20 cellular contexts compared by ENCODE assay signal in the genomic region with DNA sequence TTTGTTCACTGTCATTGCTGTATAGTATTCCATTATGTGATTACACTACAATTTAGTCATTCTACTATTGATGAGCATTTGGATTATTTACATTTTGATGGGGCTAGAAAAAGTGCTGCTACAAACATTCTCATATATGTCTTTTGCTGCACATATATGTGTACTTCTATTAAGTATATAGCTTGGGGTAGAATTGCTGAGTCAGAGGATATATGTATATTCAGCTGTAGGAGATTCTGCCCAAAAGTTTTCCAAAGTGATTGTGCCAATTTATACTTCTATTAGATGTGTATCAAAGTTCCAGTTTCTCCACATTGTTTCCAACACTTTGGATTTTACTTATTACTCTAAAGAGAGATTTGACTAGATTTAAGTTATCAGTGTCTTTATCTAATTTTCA.
A peak's percentile ranks its signal among the peaks of the same experiment; 100 is the strongest.
DNase-seq lines count a peak whose midpoint lies in the region; ATAC-seq, FAIRE-seq and TF ChIP-seq lines count a peak whose summit lies in the region.
"Had no signal": no experiment of that assay in that cellular context is flagged by ENCODE, and none has a peak within 500 bp of the region (broad histone marks: within the 10 kb centered on the region; RNA-seq: fewer than 3 reads in every experiment).

No MANE protein-coding gene starts in this region.

- DNase-seq in A549 (ENCODE audit: low read depth in 1 of 2, low spot score in 1 of 2): no peak
- no peak for DNase-seq in RWPE2 (ENCODE audit: low spot score)
- DNase-seq in HepG2 (ENCODE audit: low spot score): no peak
- DNase-seq in head of caudate nucleus: no peak
- DNase-seq in T1000 (lab: John Stamatoyannopoulos, UW): no peak
- DNase-seq: C1 segment of cervical spinal cord; Calu3; CD4-positive, alpha-beta memory T cell; COR-L47; DND-41; GOT3; HFFc6 had no signal

- no peak overlapping the region for H3K9ac ChIP-seq in HepG2 (ENCODE audit: insufficient read depth, low read depth, low read length)
- H3K9ac ChIP-seq in subcutaneous abdominal adipose tissue (ENCODE audit: low read length in 5 of 5): no peak overlapping the region

- POLR2A ChIA-PET in A549 (lab: Yijun Ruan, JAX): no interaction called here
- POLR2A ChIA-PET in HepG2 (lab: Yijun Ruan, JAX): interaction anchor here (1.7 kb wide), 1 partner anchor 101 kb away, joined by 17 read pairs; a partner anchor contains a TSS

- TF ChIP-seq RAD21 in A549 (conservative IDR thresholded peaks at IDR 0.05 in 1 of 2, IDR thresholded peaks at IDR 0.05 in 1 of 2): no peak
- no peak for TF ChIP-seq RAD21 in HepG2 (CRISPR knock-in tag; IDR thresholded peaks at IDR 0.05)

- no peaks in the 10 kb centered on the region for H4K20me1 ChIP-seq in HepG2 (ENCODE audit: insufficient read depth, low read length)

- no peak overlapping the region for H2AFZ ChIP-seq in HepG2 (ENCODE audit: low read length)

- in situ Hi-C loops in HepG2 (cut with HindIII; ENCODE audit: extremely low pct_ligation_motif_present, low pct_unique_long_range_greater_than_20kb): no loop called here

- no peaks in the 10 kb centered on the region for H3K79me2 ChIP-seq in HepG2 (ENCODE audit: insufficient read depth, low read length)

- no peak for TF ChIP-seq POLR2A in A549 (IDR thresholded peaks at IDR 0.05; ENCODE audit: low read length)
- no peak for TF ChIP-seq POLR2A in HepG2 (IDR thresholded peaks at IDR 0.05; ENCODE audit: insufficient read depth in 1 of 2, low read depth in 2 of 2, low read length in 2 of 2)

- H3K36me3 ChIP-seq in RWPE2 (ENCODE audit: low read depth) (no peaks in the 10 kb centered on the region), HepG2 (replicated peaks in 1 of 2; ENCODE audit: control insufficient read depth in 1 of 2, insufficient read depth in 2 of 2, low read length in 2 of 2) (no peaks in the 10 kb centered on the region), subcutaneous abdominal adipose tissue (ENCODE audit: control insufficient read depth in 5 of 5, insufficient read depth in 5 of 5, low read length in 5 of 5) (peaks cover 0 to 3% (median 0%) of the 10 kb centered on the region in 5 donors)
- H3K36me3 ChIP-seq: HAP-1 had no signal

- BruUV-seq in HepG2 (replicated peaks; lab: Mats Ljungman, UMichigan): no TSS peak

- H3K27ac ChIP-seq in A549: no peak overlapping the region
- H3K27ac ChIP-seq in RWPE2 (ENCODE audit: poor library complexity, severe bottlenecking): peak overlapping the region; percentile 56
- H3K27ac ChIP-seq in HepG2 (ENCODE audit: extremely low read length, insufficient read depth, low read length): no peak overlapping the region
- peak overlapping the region; percentile 66 for H3K27ac ChIP-seq in subcutaneous abdominal adipose tissue (ENCODE audit: low read depth, low read length)
- H3K27ac ChIP-seq: 22Rv1 had no signal

- no peak for TF ChIP-seq CTCF in A549 (IDR thresholded peaks at IDR 0.05)
- TF ChIP-seq CTCF in RWPE2 (IDR thresholded peaks at IDR 0.05; ENCODE audit: poor library complexity, severe bottlenecking): no peak
- TF ChIP-seq CTCF in HepG2 (CRISPR knock-in tag; IDR thresholded peaks at IDR 0.05): no peak

- no peak for FAIRE-seq in A549 (lab: Jason Lieb, UNC)
- FAIRE-seq in HepG2 (lab: Jason Lieb, UNC): no peak
- FAIRE-seq: A204.1, G401.6, GM12892, H54 had no signal

- no peak overlapping the region for H3K4me3 ChIP-seq in A549
- no peak overlapping the region for H3K4me3 ChIP-seq in RWPE2 (ENCODE audit: severe bottlenecking)
- no peak overlapping the region for H3K4me3 ChIP-seq in HepG2 (replicated peaks in 1 of 3; ENCODE audit: insufficient read depth in 1 of 3, low read depth in 2 of 3, low read length in 3 of 3)
- H3K4me3 ChIP-seq in subcutaneous abdominal adipose tissue (ENCODE audit: low read depth in 1 of 5, low read length in 5 of 5): no peak overlapping the region
- H3K4me3 ChIP-seq: HAP-1 had no signal

- H3K4me1 ChIP-seq in A549: peaks cover 80% of the 10 kb centered on the region
- peaks cover 50% of the 10 kb centered on the region for H3K4me1 ChIP-seq in RWPE2 (ENCODE audit: insufficient read depth, poor library complexity, severe bottlenecking)
- H3K4me1 ChIP-seq in HepG2 (ENCODE audit: insufficient read depth, low read length): peaks cover 73% of the 10 kb centered on the region
- peaks cover 3 to 58% (median 35%) of the 10 kb centered on the region in 5 donors for H3K4me1 ChIP-seq in subcutaneous abdominal adipose tissue (ENCODE audit: control insufficient read depth in 5 of 5, insufficient read depth in 5 of 5, low read length in 5 of 5)
- H3K4me1 ChIP-seq: HAP-1 had no signal

- CTCF ChIA-PET in A549 (lab: Yijun Ruan, JAX): interaction anchor here (1.1 to 1.3 kb wide), 3 partner anchors 41 to 122 kb away, joined by 3 to 5 read pairs (median 3); no protein-coding TSS in a partner anchor
- CTCF ChIA-PET in HepG2 (lab: Yijun Ruan, JAX; ENCODE audit: low intra/inter-chr PET ratio, low total read pairs): no interaction called here

- no peaks in the 10 kb centered on the region for H3K27me3 ChIP-seq in RWPE2 (ENCODE audit: insufficient read depth, poor library complexity, severe bottlenecking)
- no peaks in the 10 kb centered on the region for H3K27me3 ChIP-seq in HepG2 (ENCODE audit: control insufficient read depth in 1 of 2, insufficient read depth in 2 of 2, low read length in 2 of 2)
- no peaks in the 10 kb centered on the region for H3K27me3 ChIP-seq in subcutaneous abdominal adipose tissue (ENCODE audit: control insufficient read depth in 5 of 5, insufficient read depth in 4 of 5, low read length in 5 of 5)

- TF ChIP-seq EP300 in A549 (IDR thresholded peaks at IDR 0.05): no peak
- no peak for TF ChIP-seq EP300 in HepG2 (IDR thresholded peaks at IDR 0.05; ENCODE audit: low read depth in 2 of 2, low read length in 2 of 2)
- no peak for TF ChIP-seq EP300 in HepG2 (CRISPR knock-in tag; IDR thresholded peaks at IDR 0.05; ENCODE audit: borderline replicate concordance)

- no peak for ATAC-seq in A549
- ATAC-seq in RWPE2 (ENCODE audit: low read depth): no peak
- ATAC-seq in HepG2: no peak
- ATAC-seq in GM18861 (IDR thresholded peaks at IDR 0.05; ENCODE audit: unreplicated experiment): no peak

- no peaks in the 10 kb centered on the region for H3K9me3 ChIP-seq in A549
- H3K9me3 ChIP-seq in RWPE2 (ENCODE audit: severe bottlenecking): no peaks in the 10 kb centered on the region
- H3K9me3 ChIP-seq in HepG2 (ENCODE audit: low read length): no peaks in the 10 kb centered on the region
- H3K9me3 ChIP-seq in subcutaneous abdominal adipose tissue (ENCODE audit: control insufficient read depth in 5 of 5, low read length in 5 of 5): no peaks in the 10 kb centered on the region
- H3K9me3 ChIP-seq: HAP-1 had no signal

- H3K4me2 ChIP-seq in A549: no peak overlapping the region
- H3K4me2 ChIP-seq in HepG2 (ENCODE audit: low read depth, low read length): no peak overlapping the region

- intact Hi-C loops in HepG2 (cut with micrococcal nuclease; ENCODE audit: unreplicated experiment) (no loop called here), head of caudate nucleus (cut with DNase I) (no loop called here)

TF ChIP-seq in A549, 52 proteins besides CTCF, POLR2A, EP300 and RAD21:
- peak; percentile 89 for TF ChIP-seq MAFK (IDR thresholded peaks at IDR 0.05; ENCODE audit: partially characterized antibody)
- TF ChIP-seq NFE2L2 (conservative IDR thresholded peaks at IDR 0.05; ENCODE audit: low read length): 0 out of 2 replicates have a peak, but pooled peaks have one; percentile 6
- TF ChIP-seq JUNB (IDR thresholded peaks at IDR 0.05): no peak

TF ChIP-seq in HepG2, 621 proteins besides CTCF, POLR2A, EP300 and RAD21:
- no peak for TF ChIP-seq EHMT2 (IDR thresholded peaks at IDR 0.05; ENCODE audit: borderline replicate concordance, low read depth, low read length)
- TF ChIP-seq ADNP (CRISPR knock-in tag; IDR thresholded peaks at IDR 0.05): no peak
- TF ChIP-seq KLF16 (CRISPR knock-in tag; IDR thresholded peaks at IDR 0.05): no peak
- no peak for TF ChIP-seq ETV6 (CRISPR knock-in tag; conservative IDR thresholded peaks at IDR 0.05)
- TF ChIP-seq TOE1 (CRISPR knock-in tag; IDR thresholded peaks at IDR 0.05): no peak
- no peak for TF ChIP-seq AGO2 (optimal IDR thresholded peaks at IDR 0.05; ENCODE audit: low read depth, low read length)
- TF ChIP-seq MAFF (IDR thresholded peaks at IDR 0.05; ENCODE audit: low read depth, low read length): peak; percentile 85
- no peak for TF ChIP-seq ZNF558 (CRISPR knock-in tag; IDR thresholded peaks at IDR 0.05; ENCODE audit: borderline replicate concordance)
- TF ChIP-seq YEATS2 (CRISPR knock-in tag; IDR thresholded peaks at IDR 0.05; ENCODE audit: borderline replicate concordance): no peak
- TF ChIP-seq, protein P1, sequence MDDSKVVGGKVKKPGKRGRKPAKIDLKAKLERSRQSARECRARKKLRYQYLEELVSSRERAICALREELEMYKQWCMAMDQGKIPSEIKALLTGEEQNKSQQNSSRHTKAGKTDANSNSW (CRISPR knock-in tag; IDR thresholded peaks at IDR 0.05; ENCODE audit: borderline replicate concordance): no peak
- peak; percentile 79 to 93 for TF ChIP-seq MAFK (conservative IDR thresholded peaks at IDR 0.05 in 1 of 2, IDR thresholded peaks at IDR 0.05 in 1 of 2; ENCODE audit: low read length in 2 of 2)
- TF ChIP-seq ZNF24 (IDR thresholded peaks at IDR 0.05): no peak
- no peak for TF ChIP-seq TGIF2 (CRISPR knock-in tag; IDR thresholded peaks at IDR 0.05)
- no peak for TF ChIP-seq ZNF124 (CRISPR knock-in tag; IDR thresholded peaks at IDR 0.05)
TF ChIP-seq in HepG2: peak in this region for 2.

Comparison
In these comparisons a context has a peak if more than half of its experiments do, and no peak if none do; other contexts are left out.
1. H3K27ac ChIP-seq: peak in RWPE2 (single experiment) and subcutaneous abdominal adipose tissue (single experiment); none in A549 (0 of 2) and HepG2 (single experiment).